Comparison of ENCODE assay signal across 9 cellular contexts in the genomic region with DNA sequence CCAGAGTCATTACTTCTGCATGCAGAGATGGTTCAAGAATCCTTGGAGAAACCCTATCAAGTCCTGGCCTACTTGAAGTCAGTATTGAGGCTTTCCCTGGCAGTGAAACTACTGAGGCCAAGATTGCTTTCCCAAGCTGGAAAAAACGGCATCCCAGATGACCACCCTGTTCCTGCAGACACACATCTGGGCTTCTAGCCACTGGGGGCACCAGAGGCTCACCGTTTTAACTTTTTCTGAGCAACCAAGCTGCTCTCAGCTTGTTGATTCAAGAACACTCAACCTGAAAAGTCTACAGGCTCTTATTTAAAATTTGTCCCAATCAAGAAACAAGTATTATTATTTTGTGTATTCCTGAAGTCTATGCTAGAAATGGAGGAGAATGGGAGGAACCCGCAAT.
DNase-seq lines count a peak whose midpoint lies in the region; ATAC-seq and TF ChIP-seq lines count a peak whose summit lies in the region.
"Had no signal": no experiment of that assay in that cellular context is flagged by ENCODE, and none has a peak within 500 bp of the region (broad histone marks: within the 10 kb centered on the region; RNA-seq: fewer than 3 reads in every experiment).

No MANE protein-coding gene starts in this region.

- no peaks in the 10 kb centered on the region for H3K79me2 ChIP-seq in mesendoderm (ENCODE audit: control insufficient read depth, insufficient read depth, low read length)

- TF ChIP-seq CTCF in GM06990 (IDR thresholded peaks at IDR 0.05; ENCODE audit: insufficient read depth, low read length, poor library complexity, severe bottlenecking): peak; percentile 51
- peak; percentile 53 for TF ChIP-seq CTCF in cardiac fibroblast (IDR thresholded peaks at IDR 0.05; ENCODE audit: low read depth, low read length)
- no peak for TF ChIP-seq CTCF in GM13976 (IDR thresholded peaks at IDR 0.05; ENCODE audit: borderline replicate concordance, control extremely low read depth, extremely low read depth, insufficient read depth, missing control alignments)

- H4K8ac ChIP-seq in mesendoderm (ENCODE audit: low read depth, low read length): no peak overlapping the region

- H3K23ac ChIP-seq in mesendoderm (ENCODE audit: low read length): no peak overlapping the region

- no peaks in the 10 kb centered on the region for H3K79me1 ChIP-seq in mesendoderm (ENCODE audit: low read length)

- H3K56ac ChIP-seq in mesendoderm (ENCODE audit: low read length): no peak overlapping the region

- H3K36me3 ChIP-seq in GM06990 (ENCODE audit: control insufficient read depth, insufficient read depth, low read length): no peaks in the 10 kb centered on the region
- H3K36me3 ChIP-seq in mesendoderm (ENCODE audit: control insufficient read depth, insufficient read depth, low read length): no peaks in the 10 kb centered on the region

- WGBS in mesendoderm (ENCODE audit: extremely low coverage, insufficient coverage, low lambda C conversion rate): no CpG with 5 or more reads among the region's 3 CpGs

- H2BK120ac ChIP-seq in mesendoderm (ENCODE audit: low read depth, low read length): no peak overlapping the region

- no peak overlapping the region for H3K18ac ChIP-seq in mesendoderm (ENCODE audit: low read length)

- H3K27ac ChIP-seq in mesendoderm (ENCODE audit: low read depth, low read length): no peak overlapping the region

- in situ Hi-C loops in GM13976 (cut with MboI; ENCODE audit: low sequenced_read_pairs, unreplicated experiment): no loop called here

- no peak overlapping the region for H2AK5ac ChIP-seq in mesendoderm (ENCODE audit: low read length)

- H2BK15ac ChIP-seq in mesendoderm (replicated peaks; ENCODE audit: low read depth): no peak overlapping the region

- no peaks in the 10 kb centered on the region for H3K4me1 ChIP-seq in mesendoderm (ENCODE audit: control insufficient read depth, low read depth, low read length)

- H4K5ac ChIP-seq in mesendoderm (ENCODE audit: low read length): no peak overlapping the region

- H3K4ac ChIP-seq in mesendoderm (ENCODE audit: low read depth, low read length): no peak overlapping the region

- H3K4me3 ChIP-seq in GM06990 (replicated peaks; ENCODE audit: low read depth, low read length): no peak overlapping the region
- no peak overlapping the region for H3K4me3 ChIP-seq in cardiac fibroblast (replicated peaks in 1 of 2; ENCODE audit: low read depth in 2 of 2, low read length in 2 of 2)
- no peak overlapping the region for H3K4me3 ChIP-seq in mesendoderm (ENCODE audit: low read length)

- no peak for ATAC-seq in GM19328 (IDR thresholded peaks at IDR 0.05; ENCODE audit: unreplicated experiment)

- H2BK5ac ChIP-seq in mesendoderm (ENCODE audit: low read length): no peak overlapping the region

- DNase-seq in GM06990 (ENCODE audit: extremely low read depth, insufficient read length) (no peak), LoVo (ENCODE audit: low spot score) (peak; percentile 5), cardiac fibroblast (ENCODE audit: low read depth in 2 of 2) (peak; percentile 51 to 57), mesendoderm (peak; percentile 61), GM13976 (ENCODE audit: low spot score) (no peak), NCI-H1417 treated with DMSO at 0.1 percent for 48 hours (lab: John Stamatoyannopoulos, UW) (no peak), NCI-H2081 treated with DMSO at 0.1 percent for 48 hours (lab: John Stamatoyannopoulos, UW) (no peak)
- DNase-seq: nucleus accumbens had no signal

- H3K4me2 ChIP-seq in mesendoderm (ENCODE audit: low read length): no peak overlapping the region

- no peaks in the 10 kb centered on the region; the same call in 1 of the 2 replicates for H3K27me3 ChIP-seq in GM06990 (replicated peaks; ENCODE audit: control insufficient read depth, insufficient read depth, low read length)
- no peaks in the 10 kb centered on the region for H3K27me3 ChIP-seq in mesendoderm (ENCODE audit: insufficient read depth, low read length, poor library complexity)

- H3K9ac ChIP-seq in mesendoderm (ENCODE audit: low read length): no peak overlapping the region

Comparison
In these comparisons a context has a peak if more than half of its experiments do, and no peak if none do; other contexts are left out.
1. DNase-seq: peak in LoVo (single experiment), cardiac fibroblast (2 of 2) and mesendoderm (single experiment); none in GM06990 (single experiment), GM13976 (single experiment), NCI-H1417 treated with DMSO at 0.1 percent for 48 hours (single experiment) and NCI-H2081 treated with DMSO at 0.1 percent for 48 hours (single experiment).